In genomic region chrX:123807825-123808416, GRCh38 we compare ENCODE assay signal across 21 cellular contexts. TPM values are rescaled to one million over a fixed set of nuclear protein-coding genes. Genes with fewer than 3 reads are reported as not detected.
A peak's percentile ranks its signal among the peaks of the same experiment; 100 is the strongest.
DNase-seq lines count a peak whose midpoint lies in the region; TF ChIP-seq lines count a peak whose summit lies in the region.
"Had no signal": no experiment of that assay in that cellular context is flagged by ENCODE, and none has a peak within 500 bp of the region (broad histone marks: within the 10 kb centered on the region; RNA-seq: fewer than 3 reads in every experiment).

No MANE protein-coding gene starts in this region.

- in situ Hi-C loops in astrocyte of the spinal cord (cut with HindIII; ENCODE audit: low sequenced_read_pairs), result no loop called here

- no peak overlapping the region for H2BK120ac ChIP-seq in mesenchymal stem cell (ENCODE audit: low read depth, low read length)

- peak overlapping the region; percentile 36 for H3K9ac ChIP-seq in mesenchymal stem cell (ENCODE audit: low read length)
- H3K9ac ChIP-seq: KMS-11 had no signal

- no peak overlapping the region for H4K91ac ChIP-seq in mesenchymal stem cell (ENCODE audit: low read length)

- H2AFZ ChIP-seq in mesenchymal stem cell (ENCODE audit: low read depth, low read length), result no peak overlapping the region

- intact Hi-C loops in activated T-helper 1 cell treated with anti-CD3 and anti-CD28 coated beads, Interleukin-12 subunit alpha, Interleukin-12 subunit beta, Interleukin-2, Interleukin-4 antibody, amounts not matched to agents 30 ng/mL and 10 ng/mL and 1 ng/mL, durations not matched to agents 14 hours and 24 hours and 36 hours (cut with micrococcal nuclease), result no loop called here

- peaks cover 6% of the 10 kb centered on the region for H3K4me1 Mint-ChIP-seq in activated T-helper 1 cell treated with anti-CD3 and anti-CD28 coated beads, Interleukin-12 subunit alpha, Interleukin-12 subunit beta, Interleukin-2, Interleukin-4 antibody, amounts not matched to agents 30 ng/mL and 10 ng/mL and 1 ng/mL, durations not matched to agents 14 hours and 24 hours and 36 hours (ENCODE audit: low read depth)

- H3K4me3 Mint-ChIP-seq in activated T-helper 1 cell treated with anti-CD3 and anti-CD28 coated beads, Interleukin-12 subunit alpha, Interleukin-12 subunit beta, Interleukin-2, Interleukin-4 antibody, amounts not matched to agents 30 ng/mL and 10 ng/mL and 1 ng/mL, durations not matched to agents 14 hours and 24 hours and 36 hours, result no peak overlapping the region
- H3K4me3 Mint-ChIP-seq: activated T-helper 17 cell treated with anti-CD3 and anti-CD28 coated beads, Interleukin-2, amount 50 U/mL, for 72 hours; B cell; central memory CD8-positive, alpha-beta T cell; T-helper 2 cell treated with Interferon-gamma antibody and Interleukin-4, amounts not matched to agents 5 μg/mL and 100 μg/mL, for 36 hours had no signal

- H2AK5ac ChIP-seq in mesenchymal stem cell (ENCODE audit: low read length, severe bottlenecking), result no peak overlapping the region

- 5% methylated on average over 2 of the region's 3 CpGs for WGBS in mesenchymal stem cell

- H3K14ac ChIP-seq in mesenchymal stem cell (ENCODE audit: low read length in 2 of 2), result no peak overlapping the region

- H3K4me2 ChIP-seq in mesenchymal stem cell (ENCODE audit: low read length, poor library complexity, severe bottlenecking), result no peak overlapping the region
- H3K4me2 ChIP-seq: KMS-11 had no signal

- H3K79me1 ChIP-seq in mesenchymal stem cell (replicated peaks; ENCODE audit: low read length, poor library complexity, severe bottlenecking), result no peaks in the 10 kb centered on the region

- H2BK12ac ChIP-seq in mesenchymal stem cell (ENCODE audit: low read length in 2 of 2), result no peak overlapping the region

- no peak overlapping the region for H3K27ac Mint-ChIP-seq in activated T-helper 1 cell treated with anti-CD3 and anti-CD28 coated beads, Interleukin-12 subunit alpha, Interleukin-12 subunit beta, Interleukin-2, Interleukin-4 antibody, amounts not matched to agents 30 ng/mL and 10 ng/mL and 1 ng/mL, durations not matched to agents 14 hours and 24 hours and 36 hours
- H3K27ac Mint-ChIP-seq: activated T-helper 17 cell treated with anti-CD3 and anti-CD28 coated beads, Interleukin-2, amount 50 U/mL, for 72 hours; B cell; T-helper 2 cell treated with Interferon-gamma antibody and Interleukin-4, amounts not matched to agents 5 μg/mL and 100 μg/mL, for 36 hours had no signal

- no peaks in the 10 kb centered on the region for H3K36me3 Mint-ChIP-seq in activated T-helper 1 cell treated with anti-CD3 and anti-CD28 coated beads, Interleukin-12 subunit alpha, Interleukin-12 subunit beta, Interleukin-2, Interleukin-4 antibody, amounts not matched to agents 30 ng/mL and 10 ng/mL and 1 ng/mL, durations not matched to agents 14 hours and 24 hours and 36 hours (ENCODE audit: low read depth)

- H2BK5ac ChIP-seq in mesenchymal stem cell (ENCODE audit: low read depth, low read length, poor library complexity, severe bottlenecking), result no peak overlapping the region

- no peak overlapping the region for H3K18ac ChIP-seq in mesenchymal stem cell (ENCODE audit: low read depth in 1 of 2, low read length in 2 of 2)

- no peak overlapping the region for H3K4ac ChIP-seq in mesenchymal stem cell (ENCODE audit: low read depth in 1 of 2, low read length in 2 of 2)

- H2BK15ac ChIP-seq in mesenchymal stem cell (ENCODE audit: low read depth, poor library complexity, severe bottlenecking), result no peak overlapping the region

- DNase-seq in EH (ENCODE audit: low read depth), result peak; percentile 71
- DNase-seq in NCI-H1105 (lab: John Stamatoyannopoulos, UW), result peak; percentile 4
- DNase-seq in astrocyte of the spinal cord (ENCODE audit: low read depth, low spot score), result peak; percentile 20
- no peak for DNase-seq in mesenchymal stem cell
- no peak for DNase-seq in HK-2 (ENCODE audit: unreplicated experiment)
- no peak for DNase-seq in activated T-helper 1 cell treated with anti-CD3 and anti-CD28 coated beads, Interleukin-12 subunit alpha, Interleukin-12 subunit beta, Interleukin-2, Interleukin-4 antibody, amounts not matched to agents 30 ng/mL and 10 ng/mL and 1 ng/mL, durations not matched to agents 14 hours and 24 hours and 36 hours (ENCODE audit: low spot score)
- DNase-seq in caudate nucleus (lab: John Stamatoyannopoulos, UW), result no peak
- DNase-seq in DMS79 treated with DMSO at 0.1 percent for 48 hours (lab: John Stamatoyannopoulos, UW), result no peak
- DNase-seq: activated CD4-positive, CD25-positive, alpha-beta regulatory T cell; effector CD8-positive, alpha-beta T cell; left lung; NCI-H345; SIG-M5; stimulated activated CD4-positive, alpha-beta T cell treated with anti-CD3 and anti-CD28 coated beads, Interleukin-4, amount 100 ng/mL, for 1 hour; testis had no signal

- no peak overlapping the region for H4K8ac ChIP-seq in mesenchymal stem cell (ENCODE audit: low read length)

- no peak overlapping the region for H3K23ac ChIP-seq in mesenchymal stem cell (ENCODE audit: low read length in 2 of 2)

- H3K36me3 ChIP-seq in mesenchymal stem cell (ENCODE audit: control insufficient read depth in 1 of 2, insufficient read depth in 2 of 2, low read depth in 1 of 2, low read length in 2 of 2), result no peaks in the 10 kb centered on the region
- H3K36me3 ChIP-seq: gastroesophageal sphincter, left lung had no signal

- no peak overlapping the region for H3K27ac ChIP-seq in mesenchymal stem cell (ENCODE audit: low read length, poor library complexity, severe bottlenecking)
- H3K27ac ChIP-seq in caudate nucleus (ENCODE audit: low read depth, low read length), result no peak overlapping the region
- H3K27ac ChIP-seq: gastroesophageal sphincter, KMS-11, left lung, testis had no signal

- H3K9me3 Mint-ChIP-seq in activated T-helper 1 cell treated with anti-CD3 and anti-CD28 coated beads, Interleukin-12 subunit alpha, Interleukin-12 subunit beta, Interleukin-2, Interleukin-4 antibody, amounts not matched to agents 30 ng/mL and 10 ng/mL and 1 ng/mL, durations not matched to agents 14 hours and 24 hours and 36 hours, result no peaks in the 10 kb centered on the region
- H3K9me3 Mint-ChIP-seq: activated T-helper 17 cell treated with anti-CD3 and anti-CD28 coated beads, Interleukin-2, amount 50 U/mL, for 72 hours; central memory CD8-positive, alpha-beta T cell; T-helper 2 cell treated with Interferon-gamma antibody and Interleukin-4, amounts not matched to agents 5 μg/mL and 100 μg/mL, for 36 hours had no signal

- H3K4me3 ChIP-seq in astrocyte of the spinal cord (ENCODE audit: low read depth, low read length), result no peak overlapping the region
- no peak overlapping the region for H3K4me3 ChIP-seq in mesenchymal stem cell (ENCODE audit: insufficient read depth in 1 of 2, low read depth in 1 of 2, low read length in 2 of 2)
- H3K4me3 ChIP-seq: gastroesophageal sphincter, left lung, testis had no signal

- no peaks in the 10 kb centered on the region for H3K27me3 ChIP-seq in mesenchymal stem cell (ENCODE audit: control insufficient read depth in 1 of 2, insufficient read depth in 1 of 2, low read length in 2 of 2)
- H3K27me3 ChIP-seq: gastroesophageal sphincter, left lung, testis had no signal

- no peaks in the 10 kb centered on the region for H3K4me1 ChIP-seq in mesenchymal stem cell (ENCODE audit: control insufficient read depth, insufficient read depth, low read depth, low read length)
- H3K4me1 ChIP-seq: gastroesophageal sphincter, left lung, testis had no signal

- H3K27me3 Mint-ChIP-seq in activated T-helper 1 cell treated with anti-CD3 and anti-CD28 coated beads, Interleukin-12 subunit alpha, Interleukin-12 subunit beta, Interleukin-2, Interleukin-4 antibody, amounts not matched to agents 30 ng/mL and 10 ng/mL and 1 ng/mL, durations not matched to agents 14 hours and 24 hours and 36 hours (ENCODE audit: insufficient read depth), result peaks cover 3% of the 10 kb centered on the region
- H3K27me3 Mint-ChIP-seq: activated T-helper 17 cell treated with anti-CD3 and anti-CD28 coated beads, Interleukin-2, amount 50 U/mL, for 72 hours; B cell had no signal

- TF ChIP-seq CTCF in astrocyte of the spinal cord (IDR thresholded peaks at IDR 0.05; ENCODE audit: low read depth, low read length), result no peak

- H3K9me3 ChIP-seq in mesenchymal stem cell (ENCODE audit: control insufficient read depth, low read length), result no peaks in the 10 kb centered on the region
- H3K9me3 ChIP-seq: gastroesophageal sphincter, left lung, testis had no signal

RNA-seq across cellular contexts. Expression of gene XIAP, which starts 51.9 kb away (rescaled TPM):
- polyA plus RNA-seq in mesenchymal stem cell (2013, experiment 1 of 2), result 17.0 TPM
- 20.9 TPM for polyA plus RNA-seq in mesenchymal stem cell (2013, experiment 2 of 2)
- 35.0 and 39.1 TPM in 2 replicates for total RNA-seq in activated T-helper 1 cell treated with anti-CD3 and anti-CD28 coated beads, Interleukin-12 subunit alpha, Interleukin-12 subunit beta, Interleukin-2, Interleukin-4 antibody, amounts not matched to agents 30 ng/mL and 10 ng/mL and 1 ng/mL, durations not matched to agents 14 hours and 24 hours and 36 hours

Comparison
In these comparisons a context has a peak if more than half of its experiments do, and no peak if none do; other contexts are left out.
1. DNase-seq: peak in EH (single experiment), NCI-H1105 (single experiment) and astrocyte of the spinal cord (single experiment); none in mesenchymal stem cell (single experiment), HK-2 (single experiment), activated T-helper 1 cell treated with anti-CD3 and anti-CD28 coated beads, Interleukin-12 subunit alpha, Interleukin-12 subunit beta, Interleukin-2, Interleukin-4 antibody, amounts not matched to agents 30 ng/mL and 10 ng/mL and 1 ng/mL, durations not matched to agents 14 hours and 24 hours and 36 hours (single experiment), caudate nucleus (0 of 61) and DMS79 treated with DMSO at 0.1 percent for 48 hours (single experiment).